Comparison of ENCODE assay signal across 15 cellular contexts in genomic region chr1:80534606-80535360, GRCh38.
DNase-seq lines count a peak whose midpoint lies in the region; ATAC-seq and TF ChIP-seq lines count a peak whose summit lies in the region.
"Had no signal": no experiment of that assay in that cellular context is flagged by ENCODE, and none has a peak within 500 bp of the region (broad histone marks: within the 10 kb centered on the region; RNA-seq: fewer than 3 reads in every experiment).

No MANE protein-coding gene starts in this region.

- H3K27ac ChIP-seq in brain microvascular endothelial cell, result no peak overlapping the region
- H3K27ac ChIP-seq: esophagus squamous epithelium, psoas muscle, thyroid gland had no signal

- H3K4me3 ChIP-seq in brain microvascular endothelial cell (ENCODE audit: low read depth, low read length), result no peak overlapping the region
- H3K4me3 ChIP-seq: esophagus squamous epithelium, psoas muscle, thyroid gland had no signal

- DNase-seq in ACHN, result peak; percentile 73
- peak; percentile 25 for DNase-seq in HS-5 (ENCODE audit: low read depth)
- peak; percentile 14 for DNase-seq in brain microvascular endothelial cell
- peak; percentile 5 for DNase-seq in iris pigment epithelial cell (ENCODE audit: low read depth)
- DNase-seq in middle frontal gyrus (ENCODE audit: extremely low spot score, low spot score), result no peak
- no peak for DNase-seq in NCI-H82 treated with DMSO at 0.1 percent for 48 hours (lab: John Stamatoyannopoulos, UW; ENCODE audit: unreplicated experiment)
- DNase-seq: activated naive CD8-positive, alpha-beta T cell treated with anti-CD3 and anti-CD28 coated beads, Interleukin-2, amount 50 U/mL, for 24 hours; cortex of kidney; esophagus squamous epithelium; NCI-H2171; psoas muscle; T-cell; thyroid gland had no signal

- in situ Hi-C loops in ACHN (cut with HindIII; ENCODE audit: low pct_ligation_motif_present, low pct_unique_long_range_greater_than_20kb, low sequenced_read_pairs) (no loop called here), brain microvascular endothelial cell (cut with HindIII; ENCODE audit: low pct_ligation_motif_present, low sequenced_read_pairs) (no loop called here)

- ATAC-seq in HG02885 (IDR thresholded peaks at IDR 0.05; ENCODE audit: poor library complexity, unreplicated experiment) (no peak), HG02642 (IDR thresholded peaks at IDR 0.05; ENCODE audit: poor library complexity, unreplicated experiment) (no peak)
- ATAC-seq: activated naive CD8-positive, alpha-beta T cell treated with anti-CD3 and anti-CD28 coated beads, Interleukin-2, amount 50 U/mL, for 24 hours; psoas muscle; T-cell had no signal

- no peaks in the 10 kb centered on the region for H3K27me3 ChIP-seq in brain microvascular endothelial cell (replicated peaks)
- H3K27me3 ChIP-seq: esophagus squamous epithelium, thyroid gland had no signal

- TF ChIP-seq CTCF in brain microvascular endothelial cell (IDR thresholded peaks at IDR 0.05; ENCODE audit: low read depth, low read length, missing control alignments), result no peak

- no peaks in the 10 kb centered on the region for H3K36me3 ChIP-seq in brain microvascular endothelial cell (replicated peaks)
- H3K36me3 ChIP-seq: esophagus squamous epithelium, thyroid gland had no signal

Comparison
In these comparisons a context has a peak if more than half of its experiments do, and no peak if none do; other contexts are left out.
1. DNase-seq: peak in ACHN (single experiment), HS-5 (single experiment), brain microvascular endothelial cell (single experiment) and iris pigment epithelial cell (single experiment); none in middle frontal gyrus (single experiment) and NCI-H82 treated with DMSO at 0.1 percent for 48 hours (single experiment).